Comparison of ENCODE assay signal across 18 cellular contexts in the genomic region with DNA sequence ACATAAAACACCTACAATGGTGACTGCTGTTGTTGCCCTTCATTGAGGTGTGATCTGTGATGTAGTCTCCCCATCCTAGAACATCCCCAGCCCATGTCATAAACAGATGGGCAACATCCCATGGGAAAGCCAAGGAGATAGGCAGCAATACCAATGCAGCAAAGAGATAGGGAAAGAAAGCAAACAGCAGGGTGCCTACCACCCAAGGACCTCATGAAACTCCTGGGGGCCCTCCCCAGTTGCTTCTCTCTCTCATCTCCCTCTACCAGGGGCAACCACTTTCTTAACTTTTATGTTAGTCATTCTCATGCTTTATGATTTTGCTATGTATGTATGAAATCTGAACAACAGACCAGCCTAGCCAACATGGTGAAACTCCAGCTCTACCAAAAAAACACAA. TPM values are rescaled to one million over a fixed set of nuclear protein-coding genes. Genes with fewer than 3 reads are reported as not detected.
A peak's percentile ranks its signal among the peaks of the same experiment; 100 is the strongest.
DNase-seq lines count a peak whose midpoint lies in the region; ATAC-seq, FAIRE-seq and TF ChIP-seq lines count a peak whose summit lies in the region.
"Had no signal": no experiment of that assay in that cellular context is flagged by ENCODE, and none has a peak within 500 bp of the region (broad histone marks: within the 10 kb centered on the region; RNA-seq: fewer than 3 reads in every experiment).

No MANE protein-coding gene starts in this region.

- H3K27me3 Mint-ChIP-seq in HFFc6 (ENCODE audit: insufficient read depth) = peaks cover 1% of the 10 kb centered on the region

- intact Hi-C loops in GM12878 (cut with micrococcal nuclease; ENCODE audit: unreplicated experiment) = no loop called here

- in situ Hi-C loops in GM12878 (cut with MboI) = no loop called here

- no peak overlapping the region for H3K4me3 Mint-ChIP-seq in HFFc6
- peak overlapping the region; percentile 66 for H3K4me3 Mint-ChIP-seq in stimulated activated effector memory CD8-positive, alpha-beta T cell treated with anti-CD3 and anti-CD28 coated beads, Interleukin-12 subunit alpha, Interleukin-12 subunit beta, amount 100 ng/mL, for 72 hours
- H3K4me3 Mint-ChIP-seq: H9 had no signal

- SMC1A ChIA-PET in GM12878 (lab: Charles Lee; ENCODE audit: uncharacterized antibody, unreplicated experiment) = interaction anchor here (13.4 kb wide), 1 partner anchor 21 kb away, joined by 231 read pairs; a partner anchor contains a TSS

- no peak for ATAC-seq in GM12878
- ATAC-seq in stimulated activated effector memory CD8-positive, alpha-beta T cell treated with anti-CD3 and anti-CD28 coated beads, Interleukin-12 subunit alpha, Interleukin-12 subunit beta, amount 100 ng/mL, for 72 hours = no peak

- peak overlapping the region; percentile 59 for H3K4me2 ChIP-seq in GM12878 (ENCODE audit: control insufficient read depth, insufficient read depth)

- H3K27ac Mint-ChIP-seq in HFFc6 = peak overlapping the region; percentile 29; the same call in 1 of the 2 replicates
- H3K27ac Mint-ChIP-seq in stimulated activated effector memory CD8-positive, alpha-beta T cell treated with anti-CD3 and anti-CD28 coated beads, Interleukin-12 subunit alpha, Interleukin-12 subunit beta, amount 100 ng/mL, for 72 hours = peak overlapping the region; percentile 92
- H3K27ac Mint-ChIP-seq: H9 had no signal

- peaks cover 38% of the 10 kb centered on the region for H3K4me1 Mint-ChIP-seq in HFFc6 (ENCODE audit: low read depth)
- peaks cover 61% of the 10 kb centered on the region for H3K4me1 Mint-ChIP-seq in stimulated activated effector memory CD8-positive, alpha-beta T cell treated with anti-CD3 and anti-CD28 coated beads, Interleukin-12 subunit alpha, Interleukin-12 subunit beta, amount 100 ng/mL, for 72 hours

- peaks cover 16% of the 10 kb centered on the region for H3K4me1 ChIP-seq in GM12878 (ENCODE audit: control insufficient read depth, insufficient read depth, low read length)

- peak overlapping the region; percentile 13; the same call in 1 of the 2 replicates for H3K27ac ChIP-seq in GM12878 (ENCODE audit: control insufficient read depth, insufficient read depth)
- H3K27ac ChIP-seq: HL-60, SJSA1 had no signal

- FAIRE-seq in GM12878 (lab: Jason Lieb, UNC) = no peak
- FAIRE-seq: HTR-8/SVneo had no signal

- no peaks in the 10 kb centered on the region for H3K27me3 ChIP-seq in GM12878 (replicated peaks in 1 of 2; ENCODE audit: control insufficient read depth in 2 of 2, insufficient read depth in 2 of 2, low read length in 1 of 2)

- no peaks in the 10 kb centered on the region for H3K9me3 ChIP-seq in GM12878 (replicated peaks; ENCODE audit: control insufficient read depth, insufficient read depth, low read length)
- H3K9me3 ChIP-seq: SJSA1 had no signal

- H2AFZ ChIP-seq in GM12878 (ENCODE audit: control insufficient read depth, low read depth, low read length) = no peak overlapping the region

- DNase-seq in activated effector memory CD4-positive, alpha-beta T cell treated with anti-CD3 and anti-CD28 coated beads, Interleukin-2, amount 50 U/mL, for 16 hours = peak; percentile 12
- no peak for DNase-seq in activated effector memory CD4-positive, alpha-beta T cell treated with Interleukin-2 at 50 U/mL for 16 hours
- DNase-seq in HFFc6 (no peak), GM12878 (ENCODE audit: low read depth, low spot score) (no peak), NCI-H1092 (lab: John Stamatoyannopoulos, UW) (no peak), NCI-H146 (lab: John Stamatoyannopoulos, UW) (no peak)
- no peak for DNase-seq in stimulated activated effector memory CD8-positive, alpha-beta T cell treated with anti-CD3 and anti-CD28 coated beads, Interleukin-12 subunit alpha, Interleukin-12 subunit beta, amount 100 ng/mL, for 72 hours (ENCODE audit: low spot score in 2 of 2)
- DNase-seq: ACHN, AML-193, DMS79 treated with DMSO at 0.1 percent for 48 hours, H9, NCI-H1417, NCI-H2029, NCI-H510A, NCI-H82 had no signal

- no peaks in the 10 kb centered on the region for H4K20me1 ChIP-seq in GM12878 (ENCODE audit: control insufficient read depth, insufficient read depth)

- no peak for TF ChIP-seq POLR2A in GM12878 (IDR thresholded peaks at IDR 0.05; ENCODE audit: low read depth, low read length)

- no peak for TF ChIP-seq EP300 in GM12878 (IDR thresholded peaks at IDR 0.05; ENCODE audit: borderline replicate concordance in 1 of 2, control insufficient read depth in 1 of 2, low read depth in 2 of 2, low read length in 2 of 2)

- no peak overlapping the region for H3K9ac ChIP-seq in GM12878 (ENCODE audit: control insufficient read depth, insufficient read depth, low read length)

- POLR2A ChIA-PET in GM12878 (lab: Charles Lee) = interaction anchor here (3.2 kb wide), 1 partner anchor 19 kb away, joined by 15 read pairs; a partner anchor contains a TSS

- CTCF ChIA-PET in GM12878 (lab: Yijun Ruan, JAX) = interaction anchor here (1.3 kb wide), 1 partner anchor 27 kb away, joined by 5 read pairs; no protein-coding TSS in a partner anchor

- TF ChIP-seq CTCF in HFFc6 (IDR thresholded peaks at IDR 0.05) (no peak), GM12878 (IDR thresholded peaks at IDR 0.05 in 2 of 3, conservative IDR thresholded peaks at IDR 0.05 in 1 of 3; ENCODE audit: control insufficient read depth in 2 of 3, extremely low read depth in 1 of 3, insufficient read depth in 1 of 3, low read depth in 3 of 3, low read length in 3 of 3) (no peak)

- no peaks in the 10 kb centered on the region; the same call in 1 of the 2 replicates for H3K36me3 Mint-ChIP-seq in HFFc6 (ENCODE audit: low read depth)
- peaks cover 7% of the 10 kb centered on the region for H3K36me3 Mint-ChIP-seq in stimulated activated effector memory CD8-positive, alpha-beta T cell treated with anti-CD3 and anti-CD28 coated beads, Interleukin-12 subunit alpha, Interleukin-12 subunit beta, amount 100 ng/mL, for 72 hours

- H3K36me3 ChIP-seq in GM12878 (ENCODE audit: control insufficient read depth in 2 of 2, insufficient read depth in 2 of 2, low read length in 1 of 2) = no peaks in the 10 kb centered on the region
- H3K36me3 ChIP-seq: SJSA1 had no signal

- RAD21 ChIA-PET in GM12878 (lab: Charles Lee; ENCODE audit: unreplicated experiment) = no interaction called here

- H3K79me2 ChIP-seq in GM12878 (ENCODE audit: control insufficient read depth, insufficient read depth, low read length) = peaks cover 22% of the 10 kb centered on the region

- H3K4me3 ChIP-seq in GM12878 = no peak overlapping the region
- H3K4me3 ChIP-seq: SJSA1 had no signal

- TF ChIP-seq RAD21 in GM12878 (IDR thresholded peaks at IDR 0.05; ENCODE audit: insufficient read depth, low read depth, low read length) = no peak

- no peaks in the 10 kb centered on the region for H3K9me3 Mint-ChIP-seq in HFFc6
- no peaks in the 10 kb centered on the region for H3K9me3 Mint-ChIP-seq in stimulated activated effector memory CD8-positive, alpha-beta T cell treated with anti-CD3 and anti-CD28 coated beads, Interleukin-12 subunit alpha, Interleukin-12 subunit beta, amount 100 ng/mL, for 72 hours
- H3K9me3 Mint-ChIP-seq: H9 had no signal

- no TSS peak for BruUV-seq in GM12878 (replicated peaks; lab: Mats Ljungman, UMichigan)

RNA-seq across cellular contexts. Expression of a gene that starts 8.1 kb away (rescaled TPM):
- total RNA-seq in HFFc6 (2021; fragmentation: NEBNext Ultra II Directional; extraction: Animal tissue kit (Norgen Biotek cat#: 25700)) = 1 to 10 TPM in 2 of 6 experiments, under 1 TPM in 4; 0.55 to 1.2 (median 0.94) TPM
- total RNA-seq in GM12878 (2013; cell fraction: nucleolus; rRNA removed) = 16.9 and 20.9 TPM in 2 replicates
- total RNA-seq in GM12878 (2014; rRNA removed) (28.7 and 29.6 TPM in 2 replicates), GM12878 (2014; rRNA removed; fragmentation: Illumina TruSeq; extraction: Trizol) (16.8 and 17.1 TPM in 2 replicates), GM12878 (2021) (23.8 and 28.7 TPM in 2 replicates)
- polyA plus RNA-seq in GM12878 (2011; ENCODE audit: low read depth) = 5.3 TPM
- polyA plus RNA-seq in GM12878 (2011; rRNA removed) (6.8 and 11.7 TPM in 2 replicates), GM12878 (2014; fragmentation: Illumina TruSeq; extraction: Trizol) (16.1 and 20.6 TPM in 2 replicates), GM12878 (2014; fragmentation: Nextera tagmentation; extraction: Ambion mirVana) (1 to 10 TPM; 4.9 to 5.7 TPM), GM12878 (2014; rRNA removed) (16.8 and 18.8 TPM in 2 replicates), GM12878 (2016; fragmentation: Nextera tagmentation; extraction: Ambion mirVana) (1 to 10 TPM; 9.9 TPM)
- 15.0 and 15.6 TPM in 2 replicates for polyA plus RNA-seq in GM12878 (2011; cell fraction: cytosol; rRNA removed)
- 6.4 and 7.1 TPM in 2 replicates for polyA plus RNA-seq in GM12878 (2011; cell fraction: nucleus; rRNA removed)
- 7.8 and 9.6 TPM in 2 replicates for polyA plus RNA-seq in GM12878 (2012)
- 14.0 and 19.4 TPM in 2 replicates for polyA minus RNA-seq in GM12878 (2011; rRNA and poly(A)+ RNA removed)
- polyA minus RNA-seq in GM12878 (2011; cell fraction: cytosol; rRNA and poly(A)+ RNA removed) = 6.3 and 6.8 TPM in 2 replicates
- polyA minus RNA-seq in GM12878 (2011; cell fraction: nucleus; rRNA and poly(A)+ RNA removed) = 4.2 and 9.0 TPM in 2 replicates

RNA-seq across cellular contexts. Expression of a gene that starts 11.7 kb away (rescaled TPM):
- 100 to 1,000 TPM in 2 of 6 experiments, 10 to 100 TPM in 4; 88.0 to 106 (median 93.3) TPM for total RNA-seq in HFFc6 (2021; fragmentation: NEBNext Ultra II Directional; extraction: Animal tissue kit (Norgen Biotek cat#: 25700))
- 125 and 137 TPM in 2 replicates for total RNA-seq in GM12878 (2013; cell fraction: nucleolus; rRNA removed)
- 68.7 and 72.9 TPM in 2 replicates for total RNA-seq in GM12878 (2014; rRNA removed)
- total RNA-seq in GM12878 (2014; rRNA removed; fragmentation: Illumina TruSeq; extraction: Trizol) = 59.2 and 61.9 TPM in 2 replicates
- total RNA-seq in GM12878 (2021) = 147 and 158 TPM in 2 replicates
- polyA plus RNA-seq in GM12878 (2011; ENCODE audit: low read depth) = 99.9 TPM
- polyA plus RNA-seq in GM12878 (2011; rRNA removed) = 106 and 176 TPM in 2 replicates
- 277 and 280 TPM in 2 replicates for polyA plus RNA-seq in GM12878 (2011; cell fraction: cytosol; rRNA removed)
- 305 and 387 TPM in 2 replicates for polyA plus RNA-seq in GM12878 (2011; cell fraction: nucleus; rRNA removed)
- 117 and 126 TPM in 2 replicates for polyA plus RNA-seq in GM12878 (2012)
- polyA plus RNA-seq in GM12878 (2014; fragmentation: Illumina TruSeq; extraction: Trizol) = 111 and 157 TPM in 2 replicates
- 10 to 100 TPM; 61.6 to 64.6 TPM for polyA plus RNA-seq in GM12878 (2014; fragmentation: Nextera tagmentation; extraction: Ambion mirVana)
- 145 and 147 TPM in 2 replicates for polyA plus RNA-seq in GM12878 (2014; rRNA removed)
- polyA plus RNA-seq in GM12878 (2016; fragmentation: Nextera tagmentation; extraction: Ambion mirVana) = 100 to 1,000 TPM; 100 to 111 TPM
- 395 and 413 TPM in 2 replicates for polyA minus RNA-seq in GM12878 (2011; rRNA and poly(A)+ RNA removed)
- 106 and 118 TPM in 2 replicates for polyA minus RNA-seq in GM12878 (2011; cell fraction: cytosol; rRNA and poly(A)+ RNA removed)
- polyA minus RNA-seq in GM12878 (2011; cell fraction: nucleus; rRNA and poly(A)+ RNA removed) = 79.8 and 136 TPM in 2 replicates

RNA-seq across cellular contexts. Expression of a gene that starts 18.6 kb away (rescaled TPM):
- total RNA-seq in HFFc6 (2021; fragmentation: NEBNext Ultra II Directional; extraction: Animal tissue kit (Norgen Biotek cat#: 25700)) = 10 to 100 TPM; 10.8 to 25.4 (median 24.0) TPM
- 23.0 and 28.6 TPM in 2 replicates for total RNA-seq in GM12878 (2013; cell fraction: nucleolus; rRNA removed)
- total RNA-seq in GM12878 (2014; rRNA removed) (58.1 and 66.4 TPM in 2 replicates), GM12878 (2014; rRNA removed; fragmentation: Illumina TruSeq; extraction: Trizol) (63.6 and 64.5 TPM in 2 replicates), GM12878 (2021) (67.0 and 71.0 TPM in 2 replicates)
- 21.2 TPM for polyA plus RNA-seq in GM12878 (2011; ENCODE audit: low read depth)
- polyA plus RNA-seq in GM12878 (2011; rRNA removed) (67.7 and 71.2 TPM in 2 replicates), GM12878 (2014; fragmentation: Illumina TruSeq; extraction: Trizol) (90.1 and 107 TPM in 2 replicates), GM12878 (2014; fragmentation: Nextera tagmentation; extraction: Ambion mirVana) (10 to 100 TPM; 42.6 to 45.8 TPM), GM12878 (2014; rRNA removed) (66.2 and 71.4 TPM in 2 replicates), GM12878 (2016; fragmentation: Nextera tagmentation; extraction: Ambion mirVana) (10 to 100 TPM; 69.6 to 73.4 TPM)
- 71.1 and 75.5 TPM in 2 replicates for polyA plus RNA-seq in GM12878 (2011; cell fraction: cytosol; rRNA removed)
- 65.1 and 68.2 TPM in 2 replicates for polyA plus RNA-seq in GM12878 (2011; cell fraction: nucleus; rRNA removed)
- polyA plus RNA-seq in GM12878 (2012) = 17.5 and 27.0 TPM in 2 replicates
- polyA minus RNA-seq in GM12878 (2011; rRNA and poly(A)+ RNA removed) = 57.9 and 60.6 TPM in 2 replicates
- 21.6 and 31.8 TPM in 2 replicates for polyA minus RNA-seq in GM12878 (2011; cell fraction: cytosol; rRNA and poly(A)+ RNA removed)
- 21.2 and 28.6 TPM in 2 replicates for polyA minus RNA-seq in GM12878 (2011; cell fraction: nucleus; rRNA and poly(A)+ RNA removed)

RNA-seq across cellular contexts. Expression of a gene that starts 51.0 kb away (rescaled TPM):
- total RNA-seq in HFFc6 (2021; fragmentation: NEBNext Ultra II Directional; extraction: Animal tissue kit (Norgen Biotek cat#: 25700)) = 10 to 100 TPM; 54.9 to 71.4 (median 60.4) TPM
- total RNA-seq in GM12878 (2013; cell fraction: nucleolus; rRNA removed) = 40.1 and 42.8 TPM in 2 replicates
- total RNA-seq in GM12878 (2014; rRNA removed) (74.7 and 89.4 TPM in 2 replicates), GM12878 (2014; rRNA removed; fragmentation: Illumina TruSeq; extraction: Trizol) (48.0 and 49.7 TPM in 2 replicates), GM12878 (2021) (51.1 and 57.5 TPM in 2 replicates)
- 23.7 TPM for polyA plus RNA-seq in GM12878 (2011; ENCODE audit: low read depth)
- polyA plus RNA-seq in GM12878 (2011; rRNA removed) (61.3 and 75.4 TPM in 2 replicates), GM12878 (2014; fragmentation: Illumina TruSeq; extraction: Trizol) (50.2 and 55.8 TPM in 2 replicates), GM12878 (2014; fragmentation: Nextera tagmentation; extraction: Ambion mirVana) (10 to 100 TPM in 1 of 2 experiments, 1 to 10 TPM in 1; 8.3 to 15.6 TPM), GM12878 (2014; rRNA removed) (89.3 and 92.5 TPM in 2 replicates), GM12878 (2016; fragmentation: Nextera tagmentation; extraction: Ambion mirVana) (10 to 100 TPM; 69.4 to 73.1 TPM)
- 115 and 126 TPM in 2 replicates for polyA plus RNA-seq in GM12878 (2011; cell fraction: cytosol; rRNA removed)
- polyA plus RNA-seq in GM12878 (2011; cell fraction: nucleus; rRNA removed) = 66.5 and 69.5 TPM in 2 replicates
- 38.2 and 43.6 TPM in 2 replicates for polyA plus RNA-seq in GM12878 (2012)
- polyA minus RNA-seq in GM12878 (2011; rRNA and poly(A)+ RNA removed) = 73.0 and 101 TPM in 2 replicates
- 26.6 and 27.0 TPM in 2 replicates for polyA minus RNA-seq in GM12878 (2011; cell fraction: cytosol; rRNA and poly(A)+ RNA removed)
- 19.2 and 32.0 TPM in 2 replicates for polyA minus RNA-seq in GM12878 (2011; cell fraction: nucleus; rRNA and poly(A)+ RNA removed)

RNA-seq across cellular contexts. Expression of a gene that starts 51.2 kb away (rescaled TPM):
- total RNA-seq in HFFc6 (2021; fragmentation: NEBNext Ultra II Directional; extraction: Animal tissue kit (Norgen Biotek cat#: 25700)) = 10 to 100 TPM; 57.6 to 84.6 (median 71.1) TPM
- 22.9 and 23.0 TPM in 2 replicates for total RNA-seq in GM12878 (2013; cell fraction: nucleolus; rRNA removed)
- total RNA-seq in GM12878 (2014; rRNA removed) = 11.2 and 15.3 TPM in 2 replicates
- 8.2 and 8.9 TPM in 2 replicates for total RNA-seq in GM12878 (2014; rRNA removed; fragmentation: Illumina TruSeq; extraction: Trizol)
- 25.6 and 27.2 TPM in 2 replicates for total RNA-seq in GM12878 (2021)
- 6.9 TPM for polyA plus RNA-seq in GM12878 (2011; ENCODE audit: low read depth)
- polyA plus RNA-seq in GM12878 (2011; rRNA removed) = 11.6 and 24.9 TPM in 2 replicates
- polyA plus RNA-seq in GM12878 (2011; cell fraction: cytosol; rRNA removed) = 23.0 and 24.2 TPM in 2 replicates
- polyA plus RNA-seq in GM12878 (2011; cell fraction: nucleus; rRNA removed) = 19.2 and 23.7 TPM in 2 replicates
- polyA plus RNA-seq in GM12878 (2012) = 15.0 and 15.6 TPM in 2 replicates
- polyA plus RNA-seq in GM12878 (2014; fragmentation: Illumina TruSeq; extraction: Trizol) = 10.5 and 19.9 TPM in 2 replicates
- polyA plus RNA-seq in GM12878 (2014; fragmentation: Nextera tagmentation; extraction: Ambion mirVana) = 1 to 10 TPM; 2.6 to 3.0 TPM
- polyA plus RNA-seq in GM12878 (2014; rRNA removed) = 18.4 and 22.3 TPM in 2 replicates
- polyA plus RNA-seq in GM12878 (2016; fragmentation: Nextera tagmentation; extraction: Ambion mirVana) = 10 to 100 TPM; 17.0 to 18.4 TPM
- 32.5 and 35.8 TPM in 2 replicates for polyA minus RNA-seq in GM12878 (2011; rRNA and poly(A)+ RNA removed)
- 7.8 and 11.4 TPM in 2 replicates for polyA minus RNA-seq in GM12878 (2011; cell fraction: cytosol; rRNA and poly(A)+ RNA removed)
- polyA minus RNA-seq in GM12878 (2011; cell fraction: nucleus; rRNA and poly(A)+ RNA removed) = 8.0 and 13.6 TPM in 2 replicates

Comparison
In these comparisons a context has a peak if more than half of its experiments do, and no peak if none do; other contexts are left out.
1. RNA of a gene that starts 8.1 kb away (total RNA-seq): 16.8 to 29.6 TPM in GM12878; 0.55 to 1.2 TPM in HFFc6; every median in the first group is over 4 times any median in the second.